Comparison of ENCODE assay signal across 8 cellular contexts in genomic region chr20:47150403-47151152, GRCh38.
DNase-seq lines count a peak whose midpoint lies in the region; ATAC-seq and TF ChIP-seq lines count a peak whose summit lies in the region.

No MANE protein-coding gene starts in this region.

- H3K27me3 Mint-ChIP-seq in T-helper 17 cell (peaks cover 38% of the 10 kb centered on the region), nephron (ENCODE audit: low read depth) (no peaks in the 10 kb centered on the region)

- H3K4me3 Mint-ChIP-seq in T-helper 17 cell (no peak overlapping the region), nephron (no peak overlapping the region)

- peak; percentile 87 for TF ChIP-seq CTCF in fibroblast of mammary gland (conservative IDR thresholded peaks at IDR 0.05; ENCODE audit: control insufficient read depth, insufficient read depth, low read depth, low read length)
- TF ChIP-seq CTCF in nephron (IDR thresholded peaks at IDR 0.05; ENCODE audit: unreplicated experiment in 3 of 3) = peak; percentile 52 to 68 (median 68)

- H3K9me3 Mint-ChIP-seq in nephron = no peaks in the 10 kb centered on the region

- H3K4me1 Mint-ChIP-seq in T-helper 17 cell (no peaks in the 10 kb centered on the region), nephron (peaks cover 23% of the 10 kb centered on the region)

- no peak overlapping the region for H3K4me3 ChIP-seq in fibroblast of mammary gland (ENCODE audit: control insufficient read depth, low read depth, low read length)

- H3K36me3 Mint-ChIP-seq in T-helper 17 cell (ENCODE audit: low read depth) = no peaks in the 10 kb centered on the region
- H3K36me3 Mint-ChIP-seq in nephron (ENCODE audit: low read depth) = no peaks in the 10 kb centered on the region

- peak in 2 of 3 donors; percentile 0 to 4 for DNase-seq in stimulated activated CD4-positive, alpha-beta T cell treated with anti-CD3 and anti-CD28 coated beads, Interleukin-12 subunit alpha, Interleukin-12 subunit beta, amount 100 ng/mL, for 48 hours (ENCODE audit: low read depth in 2 of 3, low spot score in 1 of 3)
- no peak for DNase-seq in stimulated activated CD4-positive, alpha-beta T cell treated with anti-CD3 and anti-CD28 coated beads, Interleukin-12 subunit alpha, Interleukin-12 subunit beta, amount 100 ng/mL, for 4 hours
- DNase-seq in NCI-H146 (lab: John Stamatoyannopoulos, UW) (peak; percentile 46), T-helper 17 cell (no peak), fibroblast of mammary gland (ENCODE audit: low read depth) (peak; percentile 79)
- no peak for DNase-seq in effector CD4-positive, alpha-beta T cell

- ATAC-seq in T-helper 17 cell (peak; percentile 68), HG02571 (IDR thresholded peaks at IDR 0.05; ENCODE audit: unreplicated experiment) (no peak)

- no peaks in the 10 kb centered on the region for H3K9me3 ChIP-seq in T-helper 17 cell (ENCODE audit: control insufficient read depth, low read length, poor library complexity, severe bottlenecking)

- no peak overlapping the region for H3K27ac Mint-ChIP-seq in T-helper 17 cell
- peak overlapping the region in 2 of 3 experiments; percentile 78 to 80 for H3K27ac Mint-ChIP-seq in nephron

Comparison
In these comparisons a context has a peak if more than half of its experiments do, and no peak if none do; other contexts are left out.
1. DNase-seq: peak in stimulated activated CD4-positive, alpha-beta T cell treated with anti-CD3 and anti-CD28 coated beads, Interleukin-12 subunit alpha, Interleukin-12 subunit beta, amount 100 ng/mL, for 48 hours (2 of 3), NCI-H146 (single experiment) and fibroblast of mammary gland (single experiment); none in stimulated activated CD4-positive, alpha-beta T cell treated with anti-CD3 and anti-CD28 coated beads, Interleukin-12 subunit alpha, Interleukin-12 subunit beta, amount 100 ng/mL, for 4 hours (single experiment), T-helper 17 cell (0 of 3) and effector CD4-positive, alpha-beta T cell (single experiment).